ENCODE assay signal across 26 cellular contexts in genomic region chr17:59811209-59811608, GRCh38.
DNase-seq lines count a peak whose midpoint lies in the region; ATAC-seq lines count a peak whose summit lies in the region.
"Had no signal": no experiment of that assay in that cellular context is flagged by ENCODE, and none has a peak within 500 bp of the region (broad histone marks: within the 10 kb centered on the region; RNA-seq: fewer than 3 reads in every experiment).

No MANE protein-coding gene starts in this region.

- no peak overlapping the region for H3K14ac ChIP-seq in trophoblast cell (ENCODE audit: low read length)

- H3K27me3 Mint-ChIP-seq in central memory CD8-positive, alpha-beta T cell: no peaks in the 10 kb centered on the region
- H3K27me3 Mint-ChIP-seq in activated naive CD8-positive, alpha-beta T cell treated with anti-CD3 and anti-CD28 coated beads, Interleukin-2, amount 50 U/mL, for 24 hours: no peaks in the 10 kb centered on the region
- H3K27me3 Mint-ChIP-seq: activated CD4-positive, alpha-beta T cell treated with anti-CD3 and anti-CD28 coated beads for 36 hours; CD4-positive, CD25-positive, alpha-beta regulatory T cell; naive thymus-derived CD4-positive, alpha-beta T cell had no signal

- no peak overlapping the region for H3K4ac ChIP-seq in trophoblast cell (ENCODE audit: low read depth, low read length)

- no peaks in the 10 kb centered on the region for H3K27me3 ChIP-seq in trophoblast cell (ENCODE audit: insufficient read depth, low read length)
- H3K27me3 ChIP-seq: ascending aorta, ovary, testis had no signal

- no peaks in the 10 kb centered on the region for H3K9me3 ChIP-seq in trophoblast cell (ENCODE audit: insufficient read depth, low read depth, low read length)
- H3K9me3 ChIP-seq: ascending aorta, ovary, testis had no signal

- H3K4me3 ChIP-seq in trophoblast cell (ENCODE audit: low read depth, low read length): no peak overlapping the region
- H3K4me3 ChIP-seq: ascending aorta, ovary, testis had no signal

- no peak overlapping the region for H2BK12ac ChIP-seq in trophoblast cell (ENCODE audit: low read length)

- no peak overlapping the region for H3K4me3 Mint-ChIP-seq in central memory CD8-positive, alpha-beta T cell
- H3K4me3 Mint-ChIP-seq in activated naive CD8-positive, alpha-beta T cell treated with anti-CD3 and anti-CD28 coated beads, Interleukin-2, amount 50 U/mL, for 24 hours: no peak overlapping the region
- H3K4me3 Mint-ChIP-seq: activated CD4-positive, alpha-beta T cell treated with anti-CD3 and anti-CD28 coated beads for 36 hours; CD4-positive, CD25-positive, alpha-beta regulatory T cell had no signal

- H3K23ac ChIP-seq in trophoblast cell (ENCODE audit: low read length): no peak overlapping the region

- no peak overlapping the region for H4K91ac ChIP-seq in trophoblast cell (ENCODE audit: low read depth, low read length)

- H3K18ac ChIP-seq in trophoblast cell (ENCODE audit: low read length): no peak overlapping the region

- peaks cover 12% of the 10 kb centered on the region for H3K4me1 Mint-ChIP-seq in central memory CD8-positive, alpha-beta T cell
- H3K4me1 Mint-ChIP-seq in activated naive CD8-positive, alpha-beta T cell treated with anti-CD3 and anti-CD28 coated beads, Interleukin-2, amount 50 U/mL, for 24 hours: peaks cover 30% of the 10 kb centered on the region

- H3K27ac ChIP-seq in trophoblast cell (ENCODE audit: low read depth, low read length): no peak overlapping the region
- H3K27ac ChIP-seq: ascending aorta, epithelial cell of prostate, KMS-11, ovary, testis had no signal

- H3K4me2 ChIP-seq in trophoblast cell (ENCODE audit: low read length): no peak overlapping the region
- H3K4me2 ChIP-seq: KMS-11 had no signal

- H3K36me3 ChIP-seq in trophoblast cell (ENCODE audit: control insufficient read depth in 1 of 2, insufficient read depth in 2 of 2, low read length in 2 of 2): peaks cover 0 to 2% of the 10 kb centered on the region in 2 experiments
- H3K36me3 ChIP-seq: ovary had no signal

- no peak overlapping the region for H2BK5ac ChIP-seq in trophoblast cell (ENCODE audit: low read depth, low read length, poor library complexity)

- no peak overlapping the region for H2BK120ac ChIP-seq in trophoblast cell (ENCODE audit: insufficient read depth, low read length, poor library complexity)

- WGBS in trophoblast cell (ENCODE audit: extremely low coverage, insufficient coverage, insufficient read length): no CpG with 5 or more reads among the region's 1 CpG

- H3K79me1 ChIP-seq in trophoblast cell (ENCODE audit: low read length): no peaks in the 10 kb centered on the region

- H2AFZ ChIP-seq in trophoblast cell (ENCODE audit: insufficient read depth, low read length, poor library complexity): no peak overlapping the region

- DNase-seq in EH (ENCODE audit: low read depth) (peak; percentile 16), NCI-H69 (lab: John Stamatoyannopoulos, UW) (peak; percentile 32), trophoblast cell (peak; percentile 42 to 43), RPMI8226 (no peak)
- no peak for DNase-seq in central memory CD8-positive, alpha-beta T cell (ENCODE audit: low spot score in 2 of 2)
- no peak for DNase-seq in effector CD4-positive, alpha-beta T cell
- no peak for DNase-seq in activated naive CD8-positive, alpha-beta T cell treated with anti-CD3 and anti-CD28 coated beads, Interleukin-2, amount 50 U/mL, for 24 hours
- DNase-seq: activated CD4-positive, alpha-beta T cell treated with anti-CD3 and anti-CD28 coated beads for 36 hours; activated naive CD4-positive, alpha-beta T cell treated with anti-CD3 and anti-CD28 coated beads, Interleukin-2, amount 50 U/mL, for 16 hours; CD4-positive, CD25-positive, alpha-beta regulatory T cell; DMS 273 treated with DMSO at 0.1 percent for 48 hours; naive thymus-derived CD4-positive, alpha-beta T cell; NCI-H1436 treated with DMSO at 0.1 percent for 48 hours; NCI-H510A; NK-92 treated with Interleukin-12 subunit alpha and Interleukin-12 subunit beta, amount 100 ng/mL, for 24 hours; ovary; right cardiac atrium; stimulated activated CD4-positive, alpha-beta T cell treated with anti-CD3 and anti-CD28 coated beads, Interleukin-12 subunit alpha, Interleukin-12 subunit beta, amount 100 ng/mL, for 4 hours; stimulated activated CD4-positive, alpha-beta T cell treated with anti-CD3 and anti-CD28 coated beads, Interleukin-4, amount 100 ng/mL, for 24 hours; stimulated activated naive CD4-positive, alpha-beta T cell treated with Interleukin-2 at 50 U/mL for 16 hours; T-helper 2 cell; testis had no signal

- peak overlapping the region; percentile 54 for H3K27ac Mint-ChIP-seq in central memory CD8-positive, alpha-beta T cell (ENCODE audit: low read depth)
- H3K27ac Mint-ChIP-seq in activated naive CD8-positive, alpha-beta T cell treated with anti-CD3 and anti-CD28 coated beads, Interleukin-2, amount 50 U/mL, for 24 hours: no peak overlapping the region

- no peaks in the 10 kb centered on the region for H3K79me2 ChIP-seq in trophoblast cell (ENCODE audit: control insufficient read depth, insufficient read depth, low read length, poor library complexity)

- peaks cover 8% of the 10 kb centered on the region for H3K36me3 Mint-ChIP-seq in central memory CD8-positive, alpha-beta T cell (ENCODE audit: insufficient read depth)
- peaks cover 45% of the 10 kb centered on the region for H3K36me3 Mint-ChIP-seq in activated naive CD8-positive, alpha-beta T cell treated with anti-CD3 and anti-CD28 coated beads, Interleukin-2, amount 50 U/mL, for 24 hours (ENCODE audit: low read depth)

- H3K9ac ChIP-seq in trophoblast cell (ENCODE audit: low read length): no peak overlapping the region
- H3K9ac ChIP-seq: KMS-11 had no signal

- no peak for ATAC-seq in central memory CD8-positive, alpha-beta T cell (replicated peaks; ENCODE audit: extremely low read depth, poor library complexity, severe bottlenecking)
- no peak for ATAC-seq in activated naive CD8-positive, alpha-beta T cell treated with anti-CD3 and anti-CD28 coated beads, Interleukin-2, amount 50 U/mL, for 24 hours
- ATAC-seq: activated CD4-positive, alpha-beta T cell treated with anti-CD3 and anti-CD28 coated beads for 36 hours; left lobe of liver; naive thymus-derived CD4-positive, alpha-beta T cell; right cardiac atrium had no signal

- no peak overlapping the region for H2AK5ac ChIP-seq in trophoblast cell (ENCODE audit: low read length)

- no peaks in the 10 kb centered on the region for H3K4me1 ChIP-seq in trophoblast cell (ENCODE audit: control insufficient read depth in 1 of 2, insufficient read depth in 2 of 2, low read length in 2 of 2)
- H3K4me1 ChIP-seq: testis had no signal

- no peaks in the 10 kb centered on the region for H3K9me3 Mint-ChIP-seq in central memory CD8-positive, alpha-beta T cell
- H3K9me3 Mint-ChIP-seq in activated naive CD8-positive, alpha-beta T cell treated with anti-CD3 and anti-CD28 coated beads, Interleukin-2, amount 50 U/mL, for 24 hours: no peaks in the 10 kb centered on the region
- H3K9me3 Mint-ChIP-seq: CD4-positive, CD25-positive, alpha-beta regulatory T cell had no signal

- no peak overlapping the region for H4K12ac ChIP-seq in trophoblast cell (ENCODE audit: low read depth, low read length)

- H4K8ac ChIP-seq in trophoblast cell (ENCODE audit: low read depth, low read length): no peak overlapping the region

Comparison
In these comparisons a context has a peak if more than half of its experiments do, and no peak if none do; other contexts are left out.
1. DNase-seq: peak in EH (single experiment), NCI-H69 (single experiment) and trophoblast cell (2 of 2); none in central memory CD8-positive, alpha-beta T cell (0 of 2), effector CD4-positive, alpha-beta T cell (single experiment), activated naive CD8-positive, alpha-beta T cell treated with anti-CD3 and anti-CD28 coated beads, Interleukin-2, amount 50 U/mL, for 24 hours (single experiment) and RPMI8226 (single experiment).